25 cellular contexts compared by ENCODE assay signal in genomic region chr2:106010818-106011355, GRCh38.
"Had no signal": no experiment of that assay in that cellular context is flagged by ENCODE, and none has a peak within 500 bp of the region (broad histone marks: within the 10 kb centered on the region; RNA-seq: fewer than 3 reads in every experiment).

No MANE protein-coding gene starts in this region.

- H3K4me1 Mint-ChIP-seq: activated B cell treated with CpG ODN at 0.5 μM for 24 hours; activated CD4-positive, alpha-beta T cell treated with anti-CD3 and anti-CD28 coated beads for 36 hours; activated T-helper 17 cell treated with anti-CD3 and anti-CD28 coated beads, Interleukin-2, amount 50 U/mL, for 72 hours had no signal

- H3K4me3 Mint-ChIP-seq: activated B cell treated with CpG ODN at 0.5 μM for 24 hours; activated CD4-positive, alpha-beta T cell treated with anti-CD3 and anti-CD28 coated beads for 36 hours; activated T-cell treated with anti-CD3 and anti-CD28 coated beads, Interleukin-2, amount 50 U/mL, for 24 hours; activated T-helper 17 cell treated with anti-CD3 and anti-CD28 coated beads, Interleukin-2, amount 50 U/mL, for 72 hours; natural killer cell treated with Interleukin-12 subunit alpha and Interleukin-12 subunit beta and Interleukin-15 and Interleukin-18, amount 100 ng/mL, for 72 hours had no signal

- H3K4me2 ChIP-seq: hepatocyte had no signal

- H3K79me2 ChIP-seq: hepatocyte had no signal

- H3K4me3 ChIP-seq: ascending aorta, breast epithelium, coronary artery, hepatocyte, sigmoid colon, thoracic aorta, upper lobe of right lung had no signal

- H3K27ac ChIP-seq: ascending aorta, breast epithelium, coronary artery, hepatocyte, sigmoid colon, thoracic aorta, upper lobe of right lung had no signal

- DNase-seq: activated B cell treated with CpG ODN at 0.5 μM for 24 hours; activated CD4-positive, alpha-beta T cell treated with anti-CD3 and anti-CD28 coated beads for 36 hours; activated CD4-positive, alpha-beta T cell treated with anti-CD3 and anti-CD28 coated beads, Interleukin-2, amount 50 U/mL, for 4 hours; activated CD8-positive, alpha-beta memory T cell treated with anti-CD3 and anti-CD28 coated beads for 24 hours; activated CD8-positive, alpha-beta memory T cell treated with anti-CD3 and anti-CD28 coated beads, Interleukin-2, amount 50 U/mL, for 4 hours; activated T-cell treated with anti-CD3 and anti-CD28 coated beads, Interleukin-2, amount 50 U/mL, for 24 hours; cerebellar nuclear complex; foreskin fibroblast; kidney glomerular epithelial cell; left ventricle myocardium superior; midbrain; occipital lobe; sigmoid colon; stimulated activated CD4-positive, alpha-beta T cell treated with anti-CD3 and anti-CD28 coated beads, Interleukin-4, amount 100 ng/mL, for 1 hour; stimulated activated naive CD4-positive, alpha-beta T cell; T-helper 1 cell; upper lobe of right lung had no signal

- ATAC-seq: activated CD4-positive, alpha-beta T cell treated with anti-CD3 and anti-CD28 coated beads for 36 hours; activated naive CD4-positive, alpha-beta T cell treated with anti-CD3 and anti-CD28 coated beads, Interleukin-2, amount 50 U/mL, for 72 hours; activated T-helper 17 cell treated with anti-CD3 and anti-CD28 coated beads, Interleukin-2, amount 50 U/mL, for 72 hours; natural killer cell treated with Interleukin-12 subunit alpha and Interleukin-12 subunit beta and Interleukin-15 and Interleukin-18, amount 100 ng/mL, for 72 hours; upper lobe of right lung had no signal

- H3K36me3 ChIP-seq: ascending aorta, breast epithelium, sigmoid colon, thoracic aorta, upper lobe of right lung had no signal

- H2AFZ ChIP-seq: hepatocyte had no signal

- H3K27me3 Mint-ChIP-seq: activated B cell treated with CpG ODN at 0.5 μM for 24 hours; activated CD4-positive, alpha-beta T cell treated with anti-CD3 and anti-CD28 coated beads for 36 hours; activated T-cell treated with anti-CD3 and anti-CD28 coated beads, Interleukin-2, amount 50 U/mL, for 24 hours; activated T-helper 17 cell treated with anti-CD3 and anti-CD28 coated beads, Interleukin-2, amount 50 U/mL, for 72 hours had no signal

- H3K27me3 ChIP-seq: ascending aorta, breast epithelium, hepatocyte, sigmoid colon, upper lobe of right lung had no signal

- H3K4me1 ChIP-seq: ascending aorta, breast epithelium, sigmoid colon, upper lobe of right lung had no signal

- H3K27ac Mint-ChIP-seq: activated B cell treated with CpG ODN at 0.5 μM for 24 hours; activated CD4-positive, alpha-beta T cell treated with anti-CD3 and anti-CD28 coated beads for 36 hours; activated naive CD4-positive, alpha-beta T cell treated with anti-CD3 and anti-CD28 coated beads, Interleukin-2, amount 50 U/mL, for 72 hours; activated T-cell treated with anti-CD3 and anti-CD28 coated beads, Interleukin-2, amount 50 U/mL, for 24 hours; activated T-helper 17 cell treated with anti-CD3 and anti-CD28 coated beads, Interleukin-2, amount 50 U/mL, for 72 hours had no signal

- H3K9me3 ChIP-seq: upper lobe of right lung had no signal
